In genomic region chr12:92146497-92146828, GRCh38 we compare ENCODE assay signal across 8 cellular contexts. TPM values are rescaled to one million over a fixed set of nuclear protein-coding genes. Genes with fewer than 3 reads are reported as not detected.
DNase-seq lines count a peak whose midpoint lies in the region; ATAC-seq and TF ChIP-seq lines count a peak whose summit lies in the region.

No MANE protein-coding gene starts in this region.

- H3K36me3 ChIP-seq in BE2C (peaks cover 19% of the 10 kb centered on the region), KMS-11 (ENCODE audit: insufficient read depth) (no peaks in the 10 kb centered on the region)

- peak overlapping the region; percentile 71 for H3K27ac ChIP-seq in KMS-11
- peak overlapping the region; percentile 93 for H3K27ac ChIP-seq in caudate nucleus (ENCODE audit: low read depth, low read length)

- no peak for DNase-seq in BE2C
- no peak for DNase-seq in caudate nucleus (lab: John Stamatoyannopoulos, UW)
- DNase-seq in naive B cell, result no peak
- no peak for DNase-seq in anterior cingulate cortex (lab: John Stamatoyannopoulos, UW)
- no peak for DNase-seq in foreskin melanocyte

- ATAC-seq in naive B cell (ENCODE audit: low read depth in 2 of 2), result no peak
- no peak for ATAC-seq in GM18502 (IDR thresholded peaks at IDR 0.05; ENCODE audit: poor library complexity, unreplicated experiment)
- ATAC-seq in HG03175 (IDR thresholded peaks at IDR 0.05; ENCODE audit: unreplicated experiment), result no peak

- H3K79me2 ChIP-seq in KMS-11 (ENCODE audit: insufficient read depth, low read depth), result peaks cover 36% of the 10 kb centered on the region

- H3K36me3 Mint-ChIP-seq in naive B cell, result peaks cover 42 to 57% of the 10 kb centered on the region in 2 donors

- H3K27me3 ChIP-seq in BE2C (no peaks in the 10 kb centered on the region), KMS-11 (ENCODE audit: insufficient read depth, low read depth) (no peaks in the 10 kb centered on the region)

- H2AFZ ChIP-seq in KMS-11 (ENCODE audit: low read depth), result peak overlapping the region; percentile 91

- H4K20me1 ChIP-seq in KMS-11 (ENCODE audit: insufficient read depth), result no peaks in the 10 kb centered on the region

- no peaks in the 10 kb centered on the region for H3K27me3 Mint-ChIP-seq in naive B cell

- peaks cover 33 to 39% (median 37%) of the 10 kb centered on the region in 3 donors for H3K4me1 Mint-ChIP-seq in naive B cell

- peak overlapping the region; percentile 72 for H3K9ac ChIP-seq in KMS-11

- TF ChIP-seq CTCF in BE2C (IDR thresholded peaks at IDR 0.05; ENCODE audit: low read depth, low read length), result no peak
- TF ChIP-seq CTCF in KMS-11 (conservative IDR thresholded peaks at IDR 0.05; ENCODE audit: low read depth, low read length), result no peak

- peak overlapping the region; percentile 95 to 100 (median 100) for H3K27ac Mint-ChIP-seq in naive B cell

- peak overlapping the region; percentile 96 to 100 (median 100) for H3K4me3 Mint-ChIP-seq in naive B cell

- H3K4me1 ChIP-seq in BE2C (no peaks in the 10 kb centered on the region), KMS-11 (ENCODE audit: low read depth, poor library complexity, severe bottlenecking) (peaks cover 36% of the 10 kb centered on the region)

- H3K9me3 Mint-ChIP-seq in naive B cell, result peaks cover 0 to 7% (median 2%) of the 10 kb centered on the region in 7 donors

- H3K9me3 ChIP-seq in BE2C, result no peaks in the 10 kb centered on the region

- H3K4me3 ChIP-seq in BE2C (ENCODE audit: low read depth, low read length) (peak overlapping the region; percentile 85), KMS-11 (IDR thresholded peaks at IDR 0.05; ENCODE audit: insufficient read depth, low read depth, low read length) (no peak overlapping the region)

- peak overlapping the region; percentile 78 for H3K4me2 ChIP-seq in KMS-11

RNA-seq across cellular contexts. Expression of gene BTG1, which starts 0.8 kb away (rescaled TPM):
- polyA plus RNA-seq in BE2C (2012; ENCODE audit: insufficient read depth, insufficient read length, low read depth), result 51.7 TPM
- 1,000 to 10,000 TPM in 3 of 6 donors, 100 to 1,000 TPM in 3; 644 to 1,809 (median 1,004) TPM for polyA plus RNA-seq in naive B cell (ENCODE audit: low read depth in 6 of 6)
